8 cellular contexts compared by ENCODE assay signal in genomic region chr5:7392401-7393024, GRCh38. TPM values are rescaled to one million over a fixed set of nuclear protein-coding genes. Genes with fewer than 3 reads are reported as not detected.
A peak's percentile ranks its signal among the peaks of the same experiment; 100 is the strongest.
DNase-seq lines count a peak whose midpoint lies in the region; ATAC-seq and TF ChIP-seq lines count a peak whose summit lies in the region.

No MANE protein-coding gene starts in this region.

- H3K9me3 ChIP-seq in right lobe of liver (no peaks in the 10 kb centered on the region), vagina (no peaks in the 10 kb centered on the region)

- ATAC-seq in right lobe of liver, result peak; percentile 35 to 68 (median 60)
- ATAC-seq in GM19397 (IDR thresholded peaks at IDR 0.05; ENCODE audit: unreplicated experiment), result no peak
- no peak for ATAC-seq in esophagus mucosa

- intact Hi-C loops in right lobe of liver (cut with DNase I), result no loop called here
- intact Hi-C loops in vagina (cut with DNase I), result no loop called here

- H3K36me3 ChIP-seq in right lobe of liver, result no peaks in the 10 kb centered on the region
- no peaks in the 10 kb centered on the region for H3K36me3 ChIP-seq in vagina

- in situ Hi-C loops in astrocyte of the spinal cord (cut with HindIII; ENCODE audit: low sequenced_read_pairs), result no loop called here

- H3K4me1 ChIP-seq in right lobe of liver, result no peaks in the 10 kb centered on the region
- peaks cover 6% of the 10 kb centered on the region for H3K4me1 ChIP-seq in vagina

- peak; percentile 31 for DNase-seq in DMS53 treated with DMSO at 0.1 percent for 48 hours (lab: John Stamatoyannopoulos, UW; ENCODE audit: unreplicated experiment)
- peak; percentile 68 for DNase-seq in NCI-H1092 treated with DMSO at 0.1 percent for 48 hours (lab: John Stamatoyannopoulos, UW)
- peak; percentile 32 for DNase-seq in astrocyte of the spinal cord (ENCODE audit: low read depth, low spot score)
- no peak for DNase-seq in right lobe of liver
- no peak for DNase-seq in T-helper 2 cell
- DNase-seq in vagina (ENCODE audit: extremely low spot score in 2 of 2), result no peak

- no peak overlapping the region for H3K4me3 ChIP-seq in astrocyte of the spinal cord (ENCODE audit: low read depth, low read length)
- H3K4me3 ChIP-seq in right lobe of liver, result no peak overlapping the region
- H3K4me3 ChIP-seq in vagina, result no peak overlapping the region

- TF ChIP-seq CTCF in astrocyte of the spinal cord (IDR thresholded peaks at IDR 0.05; ENCODE audit: low read depth, low read length) (peak; percentile 67), right lobe of liver (IDR thresholded peaks at IDR 0.05) (peak; percentile 36 to 56 (median 42)), vagina (IDR thresholded peaks at IDR 0.05) (peak in 1 of 3 experiments; percentile 38)

- 26% methylated on average over 7 of the region's 7 CpGs for WGBS in right lobe of liver (ENCODE audit: insufficient coverage, low coverage, low lambda C conversion rate, missing lambda C conversion rate)

- no peak overlapping the region for H3K27ac ChIP-seq in right lobe of liver
- no peak overlapping the region for H3K27ac ChIP-seq in vagina

- TF ChIP-seq POLR2A in right lobe of liver (IDR thresholded peaks at IDR 0.05) (no peak), vagina (IDR thresholded peaks at IDR 0.05) (no peak)

- H3K27me3 ChIP-seq in right lobe of liver, result peaks cover 0 to 19% of the 10 kb centered on the region in 2 donors
- H3K27me3 ChIP-seq in vagina, result no peaks in the 10 kb centered on the region

RNA-seq across cellular contexts. Expression of gene ADCY2, which starts 3.4 kb away (rescaled TPM):
- total RNA-seq in right lobe of liver, result under 1 TPM in 1 of 6 experiments, not detected in 5; 0.93 TPM
- 0.12 TPM for total RNA-seq in esophagus mucosa
- total RNA-seq in vagina, result 18.4 TPM

Comparison
In these comparisons a context has a peak if more than half of its experiments do, and no peak if none do; other contexts are left out.
1. DNase-seq: peak in DMS53 treated with DMSO at 0.1 percent for 48 hours (single experiment), NCI-H1092 treated with DMSO at 0.1 percent for 48 hours (single experiment) and astrocyte of the spinal cord (single experiment); none in right lobe of liver (0 of 3), T-helper 2 cell (0 of 5) and vagina (0 of 2).
2. ATAC-seq: peak in right lobe of liver (4 of 4); none in GM19397 (single experiment) and esophagus mucosa (single experiment).
3. RNA of gene ADCY2, which starts 3.4 kb away (total RNA-seq): 18.4 TPM in vagina (single experiment); 0.12 TPM in esophagus mucosa (single experiment) and 0.93 TPM in right lobe of liver; every median in the first group is over 10 times any median in the second.